ENCODE assay signal across 9 cellular contexts in genomic region chr10:129556316-129556715, GRCh38.
"Had no signal": no experiment of that assay in that cellular context is flagged by ENCODE, and none has a peak within 500 bp of the region (broad histone marks: within the 10 kb centered on the region; RNA-seq: fewer than 3 reads in every experiment).

No MANE protein-coding gene starts in this region.

- H3K36me3 ChIP-seq: HAP-1 had no signal

- ATAC-seq: GM23338, HCT116 had no signal

- DNase-seq: GM23248, GOT3, H7, H9, HCEC 1CT, HFFc6 had no signal

- H3K27ac ChIP-seq: GM23248 had no signal

- H3K4me3 ChIP-seq: GM23248, GM23338, HAP-1 had no signal

- H3K4me1 ChIP-seq: HAP-1 had no signal

- H3K9ac ChIP-seq: GM23248 had no signal

- H3K4me2 ChIP-seq: GM23338 had no signal

- H3K9me3 ChIP-seq: HAP-1 had no signal

- H2AFZ ChIP-seq: GM23248, GM23338 had no signal
